15 cellular contexts compared by ENCODE assay signal in the genomic region with DNA sequence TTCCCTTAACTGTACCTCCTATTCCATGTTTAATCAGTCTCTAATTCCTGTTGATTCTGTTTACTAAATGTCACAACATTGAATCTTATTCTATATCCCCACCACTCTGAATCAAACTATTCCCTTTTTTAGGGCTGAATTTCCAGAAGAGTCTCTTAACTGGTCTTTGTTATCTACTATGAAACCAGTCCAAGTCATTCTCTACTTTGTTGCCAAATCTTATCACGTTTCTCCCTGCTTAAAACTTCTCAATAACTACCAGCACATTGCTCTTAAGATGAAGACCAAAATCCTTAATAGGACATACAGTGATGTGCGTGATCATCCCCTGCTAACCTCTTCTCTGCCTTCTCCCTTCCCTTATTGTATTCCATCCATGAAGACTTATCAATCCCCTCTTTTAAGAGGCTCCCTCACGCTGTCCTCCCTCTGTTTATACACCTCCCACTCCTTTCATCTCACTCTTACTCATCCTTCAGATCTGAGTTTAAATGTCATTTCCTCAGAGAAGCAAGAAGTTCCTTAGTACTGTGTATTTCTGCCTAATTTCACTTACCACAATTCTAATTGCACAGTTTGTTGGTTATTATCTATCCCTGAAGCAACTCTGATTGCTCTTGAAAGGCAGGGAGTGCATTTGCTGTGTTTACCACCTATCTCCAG.
DNase-seq lines count a peak whose midpoint lies in the region; ATAC-seq, FAIRE-seq and TF ChIP-seq lines count a peak whose summit lies in the region.
"Had no signal": no experiment of that assay in that cellular context is flagged by ENCODE, and none has a peak within 500 bp of the region (broad histone marks: within the 10 kb centered on the region; RNA-seq: fewer than 3 reads in every experiment).

No MANE protein-coding gene starts in this region.

- H3K9ac ChIP-seq in neural progenitor cell, result no peak overlapping the region

- H3K27me3 Mint-ChIP-seq in neural progenitor cell (ENCODE audit: insufficient read depth, low read depth), result no peaks in the 10 kb centered on the region

- no peaks in the 10 kb centered on the region for H3K79me2 ChIP-seq in neural progenitor cell (ENCODE audit: low read depth)

- FAIRE-seq in GM12892 (lab: Jason Lieb, UNC), result peak; percentile 71

- no peaks in the 10 kb centered on the region for H3K9me3 ChIP-seq in neural progenitor cell (ENCODE audit: low read depth)

- H3K4me3 Mint-ChIP-seq in neural progenitor cell, result no peak overlapping the region

- H3K27me3 ChIP-seq in neural progenitor cell, result no peaks in the 10 kb centered on the region
- H3K27me3 ChIP-seq: dorsolateral prefrontal cortex had no signal

- H4K20me1 ChIP-seq in neural progenitor cell (ENCODE audit: low read depth), result no peaks in the 10 kb centered on the region

- no peak overlapping the region for H3K27ac Mint-ChIP-seq in neural progenitor cell

- no peaks in the 10 kb centered on the region for H3K4me1 ChIP-seq in neural progenitor cell

- no peaks in the 10 kb centered on the region for H3K9me3 Mint-ChIP-seq in neural progenitor cell

- no peaks in the 10 kb centered on the region for H3K36me3 Mint-ChIP-seq in neural progenitor cell

- no peak overlapping the region for H3K27ac ChIP-seq in neural progenitor cell
- H3K27ac ChIP-seq: dorsolateral prefrontal cortex, WERI-Rb-1 had no signal

- intact Hi-C loops in left colon (cut with DNase I, micrococcal nuclease), result no loop called here

- TF ChIP-seq CTCF in fibroblast of mammary gland (conservative IDR thresholded peaks at IDR 0.05; ENCODE audit: control insufficient read depth, insufficient read depth, low read depth, low read length), result no peak
- no peak for TF ChIP-seq CTCF in neural progenitor cell (IDR thresholded peaks at IDR 0.05)

- H3K36me3 ChIP-seq in neural progenitor cell, result no peaks in the 10 kb centered on the region
- H3K36me3 ChIP-seq: WERI-Rb-1 had no signal

- H3K4me1 Mint-ChIP-seq in neural progenitor cell, result no peaks in the 10 kb centered on the region

- H2AFZ ChIP-seq in neural progenitor cell (replicated peaks), result no peak overlapping the region

- no peaks in the 10 kb centered on the region for H3F3A ChIP-seq in neural progenitor cell (ENCODE audit: low read depth)

- peak; percentile 53 for ATAC-seq in GM19328 (IDR thresholded peaks at IDR 0.05; ENCODE audit: unreplicated experiment)
- ATAC-seq in HG03432 (IDR thresholded peaks at IDR 0.05; ENCODE audit: unreplicated experiment), result peak; percentile 71
- ATAC-seq in left colon, result no peak
- no peak for ATAC-seq in HG03469 (IDR thresholded peaks at IDR 0.05; ENCODE audit: unreplicated experiment)
- ATAC-seq: left ventricle myocardium superior had no signal

- TF ChIP-seq POLR2A in GM12892 (IDR thresholded peaks at IDR 0.05; ENCODE audit: low read depth, low read length), result no peak

- H3K4me3 ChIP-seq in fibroblast of mammary gland (ENCODE audit: control insufficient read depth, low read depth, low read length) (no peak overlapping the region), neural progenitor cell (no peak overlapping the region)
- H3K4me3 ChIP-seq: dorsolateral prefrontal cortex had no signal

- no peak overlapping the region for H3K4me2 ChIP-seq in neural progenitor cell

- no peak for DNase-seq in GM12892 (ENCODE audit: insufficient read length)
- peak; percentile 17 for DNase-seq in fibroblast of mammary gland (ENCODE audit: low read depth)
- no peak for DNase-seq in neural progenitor cell (ENCODE audit: low spot score)
- DNase-seq in cerebellar nuclear complex (lab: John Stamatoyannopoulos, UW), result no peak
- DNase-seq in left colon, result no peak
- DNase-seq: DMS153, dorsolateral prefrontal cortex, left ventricle myocardium superior, NCI-H146, NCI-H524 treated with DMSO at 0.1 percent for 48 hours, trophoblast cell, WERI-Rb-1 had no signal

Comparison
In these comparisons a context has a peak if more than half of its experiments do, and no peak if none do; other contexts are left out.
1. ATAC-seq: peak in GM19328 (single experiment) and HG03432 (single experiment); none in left colon (single experiment) and HG03469 (single experiment).